15 cellular contexts compared by ENCODE assay signal in genomic region chr19:36668646-36669045, GRCh38. TPM values are rescaled to one million over a fixed set of nuclear protein-coding genes. Genes with fewer than 3 reads are reported as not detected.
DNase-seq lines count a peak whose midpoint lies in the region; ATAC-seq, FAIRE-seq and TF ChIP-seq lines count a peak whose summit lies in the region.
"Had no signal": no experiment of that assay in that cellular context is flagged by ENCODE, and none has a peak within 500 bp of the region (broad histone marks: within the 10 kb centered on the region; RNA-seq: fewer than 3 reads in every experiment).

No MANE protein-coding gene starts in this region.

- no peak overlapping the region for H3K23ac ChIP-seq in H1 (ENCODE audit: insufficient read length)

- H3K36me3 ChIP-seq in Panc1 (ENCODE audit: control insufficient read depth, insufficient read depth, low read length): no peaks in the 10 kb centered on the region
- H3K36me3 ChIP-seq in H1 (ENCODE audit: control insufficient read depth in 2 of 4, insufficient read depth in 4 of 4, low read length in 3 of 4): peaks cover 0 to 7% (median 2%) of the 10 kb centered on the region in 4 experiments; a peak in 3 of 8 replicates
- peaks cover 0 to 7% of the 10 kb centered on the region in 2 donors for H3K36me3 ChIP-seq in small intestine (ENCODE audit: control insufficient read depth in 2 of 2, insufficient read depth in 2 of 2, low read length in 2 of 2)
- H3K36me3 ChIP-seq: ovary had no signal

- H4K5ac ChIP-seq in H1 (ENCODE audit: insufficient read length, low read depth, low read length): no peak overlapping the region

- no peak overlapping the region for H3K27ac Mint-ChIP-seq in activated T-cell treated with anti-CD3 and anti-CD28 coated beads, Interleukin-2, amount 50 U/mL, for 24 hours
- no peak overlapping the region for H3K27ac Mint-ChIP-seq in stimulated activated effector memory CD8-positive, alpha-beta T cell treated with anti-CD3 and anti-CD28 coated beads, Interleukin-12 subunit alpha, Interleukin-12 subunit beta, amount 100 ng/mL, for 72 hours

- peaks cover 60% of the 10 kb centered on the region for H3K9me3 Mint-ChIP-seq in activated T-cell treated with anti-CD3 and anti-CD28 coated beads, Interleukin-2, amount 50 U/mL, for 24 hours
- peaks cover 12% of the 10 kb centered on the region for H3K9me3 Mint-ChIP-seq in stimulated activated effector memory CD8-positive, alpha-beta T cell treated with anti-CD3 and anti-CD28 coated beads, Interleukin-12 subunit alpha, Interleukin-12 subunit beta, amount 100 ng/mL, for 72 hours

- peak overlapping the region; percentile 61 for H3K4me3 Mint-ChIP-seq in activated T-cell treated with anti-CD3 and anti-CD28 coated beads, Interleukin-2, amount 50 U/mL, for 24 hours
- H3K4me3 Mint-ChIP-seq in stimulated activated effector memory CD8-positive, alpha-beta T cell treated with anti-CD3 and anti-CD28 coated beads, Interleukin-12 subunit alpha, Interleukin-12 subunit beta, amount 100 ng/mL, for 72 hours: peak overlapping the region; percentile 99

- H3K56ac ChIP-seq in H1 (replicated peaks; ENCODE audit: insufficient read length, low read depth, low read length): no peak overlapping the region

- H3K27me3 Mint-ChIP-seq in activated T-cell treated with anti-CD3 and anti-CD28 coated beads, Interleukin-2, amount 50 U/mL, for 24 hours: no peaks in the 10 kb centered on the region

- ATAC-seq in Panc1: no peak
- no peak for ATAC-seq in stimulated activated effector memory CD8-positive, alpha-beta T cell treated with anti-CD3 and anti-CD28 coated beads, Interleukin-12 subunit alpha, Interleukin-12 subunit beta, amount 100 ng/mL, for 72 hours
- ATAC-seq: esophagus mucosa had no signal

- peaks cover 4 to 43% of the 10 kb centered on the region in 2 experiments; a peak in 3 of 4 replicates for H3K79me2 ChIP-seq in H1 (ENCODE audit: control insufficient read depth in 1 of 2, insufficient read depth in 2 of 2, low read length in 2 of 2)

- no peak overlapping the region for H4K91ac ChIP-seq in H1 (replicated peaks; ENCODE audit: insufficient read length, low read length)

- BruUV-seq in Panc1 (replicated peaks; lab: Mats Ljungman, UMichigan): no TSS peak

- no peak overlapping the region for H3K27ac ChIP-seq in Panc1 (ENCODE audit: low read length)
- H3K27ac ChIP-seq in H1 (ENCODE audit: low read depth, low read length): no peak overlapping the region
- H3K27ac ChIP-seq in small intestine (ENCODE audit: low read depth in 1 of 2, low read length in 1 of 2): no peak overlapping the region
- H3K27ac ChIP-seq: ovary, upper lobe of left lung had no signal

- H3K9me3 ChIP-seq in Panc1 (ENCODE audit: control insufficient read depth, insufficient read depth, low read depth, low read length) (no peaks in the 10 kb centered on the region; the same call in 1 of the 2 replicates), H1 (ENCODE audit: insufficient read depth in 2 of 2, low read depth in 1 of 2, low read length in 1 of 2) (no peaks in the 10 kb centered on the region; a peak in 1 of 4 replicates), small intestine (ENCODE audit: control insufficient read depth, low read depth) (peaks cover 2% of the 10 kb centered on the region)

- H2AFZ ChIP-seq in H1 (ENCODE audit: low read length): no peak overlapping the region

- no peak for TF ChIP-seq POLR2A in H1 (IDR thresholded peaks at IDR 0.05; ENCODE audit: control extremely low read depth in 1 of 2, low read depth in 2 of 2, low read length in 2 of 2)

- TF ChIP-seq CTCF in Panc1 (IDR thresholded peaks at IDR 0.05) (no peak), H1 (IDR thresholded peaks at IDR 0.05; ENCODE audit: control extremely low read depth in 1 of 3, insufficient read depth in 1 of 3, low read depth in 1 of 3, low read length in 3 of 3) (no peak)

- CTCF ChIA-PET in Panc1 (lab: Charles Lee): no interaction called here
- CTCF ChIA-PET in H1 (lab: Charles Lee; ENCODE audit: partially characterized antibody): no interaction called here

- H2BK5ac ChIP-seq in H1 (ENCODE audit: low read depth, low read length): no peak overlapping the region

- TF ChIP-seq RAD21 in H1 (IDR thresholded peaks at IDR 0.05 in 1 of 2, conservative IDR thresholded peaks at IDR 0.05 in 1 of 2; ENCODE audit: low read depth in 2 of 2, low read length in 2 of 2): no peak

- WGBS in H1 (ENCODE audit: extremely low coverage in 1 of 2, insufficient coverage in 1 of 2, insufficient read length in 1 of 2, insufficient replicate concordance in 2 of 2, low coverage in 1 of 2, low lambda C conversion rate in 2 of 2, missing lambda C conversion rate in 1 of 2), 2 experiments: 84% methylated on average over 2 of the region's 2 CpGs; no CpG with 5 or more reads in 1 of the 2 experiments
- WGBS in small intestine, 3 donors: 87 to 90% (median 90%) methylated on average over 2 of the region's 2 CpGs

- no peaks in the 10 kb centered on the region for H3K27me3 ChIP-seq in Panc1 (ENCODE audit: control insufficient read depth, insufficient read depth, low read length)
- no peaks in the 10 kb centered on the region for H3K27me3 ChIP-seq in H1 (replicated peaks in 1 of 4; ENCODE audit: control insufficient read depth in 3 of 4, extremely low read depth in 1 of 4, insufficient read depth in 3 of 4, low read length in 3 of 4)
- H3K27me3 ChIP-seq in small intestine (ENCODE audit: control insufficient read depth in 2 of 2, insufficient read depth in 2 of 2, low read length in 2 of 2): no peaks in the 10 kb centered on the region
- H3K27me3 ChIP-seq: ovary, upper lobe of left lung had no signal

- H3K14ac ChIP-seq in H1 (ENCODE audit: insufficient read length): no peak overlapping the region

- H3K36me3 Mint-ChIP-seq in activated T-cell treated with anti-CD3 and anti-CD28 coated beads, Interleukin-2, amount 50 U/mL, for 24 hours (ENCODE audit: low read depth): peaks cover 86% of the 10 kb centered on the region
- peaks cover 29% of the 10 kb centered on the region for H3K36me3 Mint-ChIP-seq in stimulated activated effector memory CD8-positive, alpha-beta T cell treated with anti-CD3 and anti-CD28 coated beads, Interleukin-12 subunit alpha, Interleukin-12 subunit beta, amount 100 ng/mL, for 72 hours

- peaks cover 2% of the 10 kb centered on the region; the same call in 1 of the 2 replicates for H3K23me2 ChIP-seq in H1 (ENCODE audit: low read depth, low read length)

- POLR2A ChIA-PET in Panc1 (lab: Charles Lee) (interaction anchor here (0.5 kb wide), 1 partner anchor 8 kb away, joined by 4 read pairs; no protein-coding TSS in a partner anchor), H1 (lab: Charles Lee; ENCODE audit: partially characterized antibody) (interaction anchor here (1.5 to 1.8 kb wide), 2 partner anchors 9 to 18 kb away, joined by 6 to 10 read pairs; no protein-coding TSS in a partner anchor)

- no peak overlapping the region for H2BK120ac ChIP-seq in H1 (replicated peaks; ENCODE audit: low read depth, low read length)

- FAIRE-seq in H1 (lab: Jason Lieb, UNC) (no peak), small intestine (lab: Jason Lieb, UNC) (no peak)

- H3K18ac ChIP-seq in H1 (ENCODE audit: extremely low read depth, low read length): no peak overlapping the region

- no peak overlapping the region for H3K4ac ChIP-seq in H1 (replicated peaks; ENCODE audit: insufficient read length, low read depth, low read length)

- in situ Hi-C loops in Panc1 (cut with HindIII; ENCODE audit: low pct_unique_long_range_greater_than_20kb, low sequenced_read_pairs): no loop called here

- H3K4me2 ChIP-seq in H1 (ENCODE audit: insufficient read depth in 1 of 2, low read depth in 2 of 2, low read length in 2 of 2): peak overlapping the region; percentile 26 to 47; a peak in 3 of 4 replicates

- no peak overlapping the region for H2BK15ac ChIP-seq in H1 (ENCODE audit: low read length)

- H3K4me1 Mint-ChIP-seq in activated T-cell treated with anti-CD3 and anti-CD28 coated beads, Interleukin-2, amount 50 U/mL, for 24 hours (ENCODE audit: low read depth): peaks cover 31% of the 10 kb centered on the region
- H3K4me1 Mint-ChIP-seq in stimulated activated effector memory CD8-positive, alpha-beta T cell treated with anti-CD3 and anti-CD28 coated beads, Interleukin-12 subunit alpha, Interleukin-12 subunit beta, amount 100 ng/mL, for 72 hours: peaks cover 41% of the 10 kb centered on the region

- no peak overlapping the region for H2AK5ac ChIP-seq in H1 (ENCODE audit: low read depth, low read length)

- H2BK20ac ChIP-seq in H1 (ENCODE audit: low read length): no peak overlapping the region

- intact Hi-C loops in Panc1 (cut with micrococcal nuclease; ENCODE audit: unreplicated experiment): no loop called here

- H3K79me1 ChIP-seq in H1 (ENCODE audit: low read depth, low read length): peaks cover 8% of the 10 kb centered on the region; the same call in 1 of the 2 replicates

- H3K9ac ChIP-seq in H1 (replicated peaks in 1 of 4; ENCODE audit: extremely low read depth in 1 of 4, low read depth in 3 of 4, low read length in 3 of 4): no peak overlapping the region

- H3K4me3 ChIP-seq in Panc1 (ENCODE audit: low read depth in 2 of 2, low read length in 2 of 2) (peak overlapping the region; percentile 75 to 98), H1 (ENCODE audit: extremely low read depth in 1 of 4, insufficient read depth in 2 of 4, low read depth in 3 of 4, low read length in 4 of 4) (peak overlapping the region in 1 of 4 experiments; percentile 93; a peak in 2 of 8 replicates), small intestine (ENCODE audit: low read depth in 1 of 2, low read length in 2 of 2) (no peak overlapping the region)
- H3K4me3 ChIP-seq: ovary had no signal

- H4K8ac ChIP-seq in H1 (ENCODE audit: extremely low read depth, insufficient read depth, low read length): no peak overlapping the region

- DNase-seq in activated T-cell treated with anti-CD3 and anti-CD28 coated beads, Interleukin-2, amount 50 U/mL, for 24 hours: no peak
- DNase-seq in activated T-cell treated with anti-CD3 and anti-CD28 coated beads for 4 hours: no peak
- DNase-seq in Panc1 (ENCODE audit: low read depth, low spot score): no peak
- no peak for DNase-seq in H1 (ENCODE audit: low read depth in 1 of 2, low spot score in 2 of 2)
- no peak for DNase-seq in stimulated activated effector memory CD8-positive, alpha-beta T cell treated with anti-CD3 and anti-CD28 coated beads, Interleukin-12 subunit alpha, Interleukin-12 subunit beta, amount 100 ng/mL, for 72 hours (ENCODE audit: low spot score in 2 of 2)
- DNase-seq in NCI-H2196 treated with DMSO at 0.1 percent for 48 hours (lab: John Stamatoyannopoulos, UW; ENCODE audit: unreplicated experiment): no peak
- DNase-seq in stimulated activated CD4-positive, alpha-beta T cell treated with anti-CD3 and anti-CD28 coated beads, Interleukin-4, amount 100 ng/mL, for 24 hours: no peak
- no peak for DNase-seq in small intestine
- DNase-seq: central memory CD4-positive, alpha-beta T cell; hippocampal formation; NCI-H1930; ovary; Right ventricle myocardium superior had no signal

- peaks cover 0 to 6% of the 10 kb centered on the region in 2 experiments for H4K20me1 ChIP-seq in H1 (replicated peaks in 1 of 2; ENCODE audit: control insufficient read depth in 1 of 2, insufficient read depth in 2 of 2, low read length in 2 of 2)

- TF ChIP-seq EP300 in H1 (IDR thresholded peaks at IDR 0.05; ENCODE audit: borderline replicate concordance in 1 of 2, low read depth in 2 of 2, low read length in 2 of 2): no peak

- no peak overlapping the region for H2BK12ac ChIP-seq in H1 (ENCODE audit: low read depth, low read length)

- H3K4me1 ChIP-seq in Panc1 (ENCODE audit: control insufficient read depth, insufficient read depth, low read length) (peaks cover 11% of the 10 kb centered on the region; the same call in 1 of the 2 replicates), H1 (replicated peaks in 1 of 4; ENCODE audit: control insufficient read depth in 3 of 4, insufficient read depth in 4 of 4, low read length in 3 of 4) (peaks cover 0 to 2% (median under 1%) of the 10 kb centered on the region in 4 experiments; a peak in 1 of 7 replicates), small intestine (ENCODE audit: control insufficient read depth in 2 of 2, insufficient read depth in 1 of 2, low read depth in 1 of 2, low read length in 1 of 2) (peaks cover 0 to 4% of the 10 kb centered on the region in 2 donors)

RNA-seq across cellular contexts. Expression of gene ZNF461, which starts 2.0 kb away (rescaled TPM):
- 14.0 TPM for total RNA-seq in Panc1 (2021; ENCODE audit: unreplicated experiment)
- 8.8 TPM for polyA plus RNA-seq in Panc1 (2012; ENCODE audit: insufficient read length)
- 5.4 and 5.9 TPM in 2 replicates for total RNA-seq in H1 (2021; fragmentation: NEBNext Ultra II Directional; extraction: Animal tissue kit (Norgen Biotek cat#: 25700))
- polyA plus RNA-seq in H1 (2011; rRNA removed) (0.93 and 1.1 TPM in 2 replicates), small intestine (1 to 10 TPM; 2.2 to 2.9 (median 2.6) TPM)
- 2.7 TPM for polyA plus RNA-seq in H1 (2011; cell fraction: cytosol; rRNA removed)
- 1.5 TPM for polyA plus RNA-seq in H1 (2011; cell fraction: nucleus; rRNA removed)
- polyA plus RNA-seq in H1 (2012, experiment 1 of 2): 2.1 to 7.0 TPM (median 4.4 TPM) in 4 replicates
- 1.4 TPM for polyA plus RNA-seq in H1 (2012, experiment 2 of 2)
- 3.7 TPM for polyA plus RNA-seq in H1 (2013, experiment 1 of 2)
- 3.3 TPM for polyA plus RNA-seq in H1 (2013, experiment 2 of 2)
- polyA minus RNA-seq in H1 (2011; rRNA and poly(A)+ RNA removed): 3.0 and 3.7 TPM in 2 replicates
- polyA minus RNA-seq in H1 (2011; cell fraction: cytosol; rRNA and poly(A)+ RNA removed): 3.0 TPM
- 4.7 TPM for polyA minus RNA-seq in H1 (2011; cell fraction: nucleus; rRNA and poly(A)+ RNA removed)

RNA-seq across cellular contexts. Expression of gene ZNF567, which starts 18.8 kb away (rescaled TPM):
- 11.3 TPM for total RNA-seq in Panc1 (2021; ENCODE audit: unreplicated experiment)
- polyA plus RNA-seq in Panc1 (2012; ENCODE audit: insufficient read length): 6.3 TPM
- 10.5 and 10.6 TPM in 2 replicates for total RNA-seq in H1 (2021; fragmentation: NEBNext Ultra II Directional; extraction: Animal tissue kit (Norgen Biotek cat#: 25700))
- polyA plus RNA-seq in H1 (2011; rRNA removed): 1.7 and 6.5 TPM in 2 replicates
- 5.8 TPM for polyA plus RNA-seq in H1 (2011; cell fraction: cytosol; rRNA removed)
- 3.5 TPM for polyA plus RNA-seq in H1 (2011; cell fraction: nucleus; rRNA removed)
- polyA plus RNA-seq in H1 (2012, experiment 1 of 2): 6.1 to 7.6 TPM (median 6.2 TPM) in 4 replicates
- 0.75 TPM for polyA plus RNA-seq in H1 (2012, experiment 2 of 2)
- 10.3 TPM for polyA plus RNA-seq in H1 (2013, experiment 1 of 2)
- 9.9 TPM for polyA plus RNA-seq in H1 (2013, experiment 2 of 2)
- polyA minus RNA-seq in H1 (2011; rRNA and poly(A)+ RNA removed): 9.5 and 11.7 TPM in 2 replicates
- 6.7 TPM for polyA minus RNA-seq in H1 (2011; cell fraction: cytosol; rRNA and poly(A)+ RNA removed)
- 14.6 TPM for polyA minus RNA-seq in H1 (2011; cell fraction: nucleus; rRNA and poly(A)+ RNA removed)
- polyA plus RNA-seq in small intestine: 1 to 10 TPM; 1.1 to 5.7 (median 2.1) TPM

Comparison
In these comparisons a context has a peak if more than half of its experiments do, and no peak if none do; other contexts are left out.
1. H3K4me3 ChIP-seq: peak in Panc1 (2 of 2); none in small intestine (0 of 2).